ENCODE assay signal across 1 cellular context in genomic region chr7:39580150-39580874, GRCh38.
TF ChIP-seq lines count a peak whose summit lies in the region.

No MANE protein-coding gene starts in this region.

TF ChIP-seq in HepG2, 621 proteins besides CTCF, POLR2A, EP300 and RAD21 (continued from another document):
- TF ChIP-seq ZBTB43 (CRISPR knock-in tag; conservative IDR thresholded peaks at IDR 0.05) = no peak
- TF ChIP-seq ZBTB21 (CRISPR knock-in tag; IDR thresholded peaks at IDR 0.05) = no peak
- no peak for TF ChIP-seq RBM39 (IDR thresholded peaks at IDR 0.05; ENCODE audit: low read depth, low read length, poor library complexity, severe bottlenecking)
- TF ChIP-seq SOX6 (IDR thresholded peaks at IDR 0.05) = no peak
- TF ChIP-seq SOX6 (CRISPR knock-in tag; IDR thresholded peaks at IDR 0.05) = 0 out of 2 replicates have a peak, but pooled peaks have one; percentile 20
- TF ChIP-seq ZNF235 (CRISPR knock-in tag; IDR thresholded peaks at IDR 0.05; ENCODE audit: borderline replicate concordance) = no peak
- TF ChIP-seq ZNF10 (CRISPR knock-in tag; IDR thresholded peaks at IDR 0.05; ENCODE audit: borderline replicate concordance, low read depth) = no peak
- TF ChIP-seq KAT8 (CRISPR knock-in tag; IDR thresholded peaks at IDR 0.05) = peak; percentile 67; the same call in 1 of the 2 replicates
- no peak for TF ChIP-seq ZNF776 (CRISPR knock-in tag; IDR thresholded peaks at IDR 0.05)
- TF ChIP-seq ZNF737 (CRISPR knock-in tag; IDR thresholded peaks at IDR 0.05; ENCODE audit: borderline replicate concordance) = no peak
TF ChIP-seq in HepG2: peak in this region for 84.
